Comparison of ENCODE assay signal across 6 cellular contexts in genomic region chr5:3391210-3391609, GRCh38.
"Had no signal": no experiment of that assay in that cellular context is flagged by ENCODE, and none has a peak within 500 bp of the region (broad histone marks: within the 10 kb centered on the region; RNA-seq: fewer than 3 reads in every experiment).

No MANE protein-coding gene starts in this region.

- H3K27ac Mint-ChIP-seq: GM23338, HFFc6 had no signal

- DNase-seq: H7, HFFc6, IMR-90 had no signal

- H3K4me3 Mint-ChIP-seq: GM23338, HFFc6 had no signal

- ATAC-seq: GM23338, HCT116, K562 had no signal
